ENCODE assay signal across 1 cellular context in the genomic region with DNA sequence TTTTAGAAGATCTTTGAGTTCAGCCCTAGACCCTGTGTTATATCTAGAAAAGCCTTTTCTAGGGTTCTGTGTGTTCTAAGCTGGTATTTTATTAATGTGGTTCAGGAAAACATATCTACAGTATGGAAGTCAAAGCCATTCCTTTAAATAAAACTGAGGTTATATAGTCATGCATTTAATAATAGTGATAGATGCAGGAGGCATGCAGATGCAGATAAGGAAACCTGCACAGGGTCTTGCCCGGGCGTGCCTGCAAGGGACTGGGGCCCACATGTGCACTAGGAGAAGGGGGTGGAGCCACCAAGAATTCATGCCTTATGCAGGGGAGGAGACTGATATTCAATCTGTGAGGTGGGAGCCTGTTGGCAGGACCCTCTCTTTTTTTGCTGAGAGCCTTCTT.
A peak's percentile ranks its signal among the peaks of the same experiment; 100 is the strongest.
TF ChIP-seq lines count a peak whose summit lies in the region.

No MANE protein-coding gene starts in this region.

TF ChIP-seq in HEK293, 187 proteins besides CTCF, POLR2A, EP300 and RAD21 (continued from another document):
- TF ChIP-seq, protein P1, sequence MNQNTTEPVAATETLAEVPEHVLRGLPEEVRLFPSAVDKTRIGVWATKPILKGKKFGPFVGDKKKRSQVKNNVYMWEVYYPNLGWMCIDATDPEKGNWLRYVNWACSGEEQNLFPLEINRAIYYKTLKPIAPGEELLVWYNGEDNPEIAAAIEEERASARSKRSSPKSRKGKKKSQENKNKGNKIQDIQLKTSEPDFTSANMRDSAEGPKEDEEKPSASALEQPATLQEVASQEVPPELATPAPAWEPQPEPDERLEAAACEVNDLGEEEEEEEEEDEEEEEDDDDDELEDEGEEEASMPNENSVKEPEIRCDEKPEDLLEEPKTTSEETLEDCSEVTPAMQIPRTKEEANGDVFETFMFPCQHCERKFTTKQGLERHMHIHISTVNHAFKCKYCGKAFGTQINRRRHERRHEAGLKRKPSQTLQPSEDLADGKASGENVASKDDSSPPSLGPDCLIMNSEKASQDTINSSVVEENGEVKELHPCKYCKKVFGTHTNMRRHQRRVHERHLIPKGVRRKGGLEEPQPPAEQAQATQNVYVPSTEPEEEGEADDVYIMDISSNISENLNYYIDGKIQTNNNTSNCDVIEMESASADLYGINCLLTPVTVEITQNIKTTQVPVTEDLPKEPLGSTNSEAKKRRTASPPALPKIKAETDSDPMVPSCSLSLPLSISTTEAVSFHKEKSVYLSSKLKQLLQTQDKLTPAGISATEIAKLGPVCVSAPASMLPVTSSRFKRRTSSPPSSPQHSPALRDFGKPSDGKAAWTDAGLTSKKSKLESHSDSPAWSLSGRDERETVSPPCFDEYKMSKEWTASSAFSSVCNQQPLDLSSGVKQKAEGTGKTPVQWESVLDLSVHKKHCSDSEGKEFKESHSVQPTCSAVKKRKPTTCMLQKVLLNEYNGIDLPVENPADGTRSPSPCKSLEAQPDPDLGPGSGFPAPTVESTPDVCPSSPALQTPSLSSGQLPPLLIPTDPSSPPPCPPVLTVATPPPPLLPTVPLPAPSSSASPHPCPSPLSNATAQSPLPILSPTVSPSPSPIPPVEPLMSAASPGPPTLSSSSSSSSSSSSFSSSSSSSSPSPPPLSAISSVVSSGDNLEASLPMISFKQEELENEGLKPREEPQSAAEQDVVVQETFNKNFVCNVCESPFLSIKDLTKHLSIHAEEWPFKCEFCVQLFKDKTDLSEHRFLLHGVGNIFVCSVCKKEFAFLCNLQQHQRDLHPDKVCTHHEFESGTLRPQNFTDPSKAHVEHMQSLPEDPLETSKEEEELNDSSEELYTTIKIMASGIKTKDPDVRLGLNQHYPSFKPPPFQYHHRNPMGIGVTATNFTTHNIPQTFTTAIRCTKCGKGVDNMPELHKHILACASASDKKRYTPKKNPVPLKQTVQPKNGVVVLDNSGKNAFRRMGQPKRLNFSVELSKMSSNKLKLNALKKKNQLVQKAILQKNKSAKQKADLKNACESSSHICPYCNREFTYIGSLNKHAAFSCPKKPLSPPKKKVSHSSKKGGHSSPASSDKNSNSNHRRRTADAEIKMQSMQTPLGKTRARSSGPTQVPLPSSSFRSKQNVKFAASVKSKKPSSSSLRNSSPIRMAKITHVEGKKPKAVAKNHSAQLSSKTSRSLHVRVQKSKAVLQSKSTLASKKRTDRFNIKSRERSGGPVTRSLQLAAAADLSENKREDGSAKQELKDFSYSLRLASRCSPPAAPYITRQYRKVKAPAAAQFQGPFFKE (tag by site-specific recombination; IDR thresholded peaks at IDR 0.05; ENCODE audit: borderline replicate concordance): no peak
- TF ChIP-seq, protein P2, sequence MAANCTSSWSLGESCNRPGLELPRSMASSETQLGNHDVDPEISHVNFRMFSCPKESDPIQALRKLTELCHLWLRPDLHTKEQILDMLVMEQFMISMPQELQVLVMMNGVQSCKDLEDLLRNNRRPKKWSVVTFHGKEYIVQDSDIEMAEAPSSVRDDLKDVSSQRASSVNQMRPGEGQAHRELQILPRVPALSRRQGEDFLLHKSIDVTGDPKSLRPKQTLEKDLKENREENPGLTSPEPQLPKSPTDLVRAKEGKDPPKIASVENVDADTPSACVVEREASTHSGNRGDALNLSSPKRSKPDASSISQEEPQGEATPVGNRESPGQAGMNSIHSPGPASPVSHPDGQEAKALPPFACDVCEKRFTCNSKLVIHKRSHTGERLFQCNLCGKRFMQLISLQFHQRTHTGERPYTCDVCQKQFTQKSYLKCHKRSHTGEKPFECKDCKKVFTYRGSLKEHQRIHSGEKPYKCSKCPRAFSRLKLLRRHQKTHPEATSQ (tag by site-specific recombination; IDR thresholded peaks at IDR 0.05): no peak
- no peak for TF ChIP-seq ZNF140 (tag by site-specific recombination; IDR thresholded peaks at IDR 0.05)
- no peak for TF ChIP-seq ZNF221 (tag by site-specific recombination; IDR thresholded peaks at IDR 0.05; ENCODE audit: borderline replicate concordance)
- TF ChIP-seq SP2 (tag by site-specific recombination; IDR thresholded peaks at IDR 0.05): no peak
- TF ChIP-seq ZNF600 (tag by site-specific recombination; IDR thresholded peaks at IDR 0.05): no peak
- TF ChIP-seq, protein P3, sequence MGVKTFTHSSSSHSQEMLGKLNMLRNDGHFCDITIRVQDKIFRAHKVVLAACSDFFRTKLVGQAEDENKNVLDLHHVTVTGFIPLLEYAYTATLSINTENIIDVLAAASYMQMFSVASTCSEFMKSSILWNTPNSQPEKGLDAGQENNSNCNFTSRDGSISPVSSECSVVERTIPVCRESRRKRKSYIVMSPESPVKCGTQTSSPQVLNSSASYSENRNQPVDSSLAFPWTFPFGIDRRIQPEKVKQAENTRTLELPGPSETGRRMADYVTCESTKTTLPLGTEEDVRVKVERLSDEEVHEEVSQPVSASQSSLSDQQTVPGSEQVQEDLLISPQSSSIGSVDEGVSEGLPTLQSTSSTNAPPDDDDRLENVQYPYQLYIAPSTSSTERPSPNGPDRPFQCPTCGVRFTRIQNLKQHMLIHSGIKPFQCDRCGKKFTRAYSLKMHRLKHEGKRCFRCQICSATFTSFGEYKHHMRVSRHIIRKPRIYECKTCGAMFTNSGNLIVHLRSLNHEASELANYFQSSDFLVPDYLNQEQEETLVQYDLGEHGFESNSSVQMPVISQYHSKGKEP (tag by site-specific recombination; IDR thresholded peaks at IDR 0.05): peak; percentile 99
- TF ChIP-seq, protein P4, sequence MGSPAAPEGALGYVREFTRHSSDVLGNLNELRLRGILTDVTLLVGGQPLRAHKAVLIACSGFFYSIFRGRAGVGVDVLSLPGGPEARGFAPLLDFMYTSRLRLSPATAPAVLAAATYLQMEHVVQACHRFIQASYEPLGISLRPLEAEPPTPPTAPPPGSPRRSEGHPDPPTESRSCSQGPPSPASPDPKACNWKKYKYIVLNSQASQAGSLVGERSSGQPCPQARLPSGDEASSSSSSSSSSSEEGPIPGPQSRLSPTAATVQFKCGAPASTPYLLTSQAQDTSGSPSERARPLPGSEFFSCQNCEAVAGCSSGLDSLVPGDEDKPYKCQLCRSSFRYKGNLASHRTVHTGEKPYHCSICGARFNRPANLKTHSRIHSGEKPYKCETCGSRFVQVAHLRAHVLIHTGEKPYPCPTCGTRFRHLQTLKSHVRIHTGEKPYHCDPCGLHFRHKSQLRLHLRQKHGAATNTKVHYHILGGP (tag by site-specific recombination; IDR thresholded peaks at IDR 0.05): no peak
- TF ChIP-seq ZNF664 (tag by site-specific recombination; IDR thresholded peaks at IDR 0.05): 0 out of 2 replicates have a peak, but pooled peaks have one; percentile 31
- no peak for TF ChIP-seq ZFP37 (tag by site-specific recombination; IDR thresholded peaks at IDR 0.05)
- TF ChIP-seq, protein P5, sequence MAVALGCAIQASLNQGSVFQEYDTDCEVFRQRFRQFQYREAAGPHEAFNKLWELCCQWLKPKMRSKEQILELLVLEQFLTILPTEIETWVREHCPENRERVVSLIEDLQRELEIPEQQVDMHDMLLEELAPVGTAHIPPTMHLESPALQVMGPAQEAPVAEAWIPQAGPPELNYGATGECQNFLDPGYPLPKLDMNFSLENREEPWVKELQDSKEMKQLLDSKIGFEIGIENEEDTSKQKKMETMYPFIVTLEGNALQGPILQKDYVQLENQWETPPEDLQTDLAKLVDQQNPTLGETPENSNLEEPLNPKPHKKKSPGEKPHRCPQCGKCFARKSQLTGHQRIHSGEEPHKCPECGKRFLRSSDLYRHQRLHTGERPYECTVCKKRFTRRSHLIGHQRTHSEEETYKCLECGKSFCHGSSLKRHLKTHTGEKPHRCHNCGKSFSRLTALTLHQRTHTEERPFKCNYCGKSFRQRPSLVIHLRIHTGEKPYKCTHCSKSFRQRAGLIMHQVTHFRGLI (tag by site-specific recombination; IDR thresholded peaks at IDR 0.05): no peak
- TF ChIP-seq, protein P6, sequence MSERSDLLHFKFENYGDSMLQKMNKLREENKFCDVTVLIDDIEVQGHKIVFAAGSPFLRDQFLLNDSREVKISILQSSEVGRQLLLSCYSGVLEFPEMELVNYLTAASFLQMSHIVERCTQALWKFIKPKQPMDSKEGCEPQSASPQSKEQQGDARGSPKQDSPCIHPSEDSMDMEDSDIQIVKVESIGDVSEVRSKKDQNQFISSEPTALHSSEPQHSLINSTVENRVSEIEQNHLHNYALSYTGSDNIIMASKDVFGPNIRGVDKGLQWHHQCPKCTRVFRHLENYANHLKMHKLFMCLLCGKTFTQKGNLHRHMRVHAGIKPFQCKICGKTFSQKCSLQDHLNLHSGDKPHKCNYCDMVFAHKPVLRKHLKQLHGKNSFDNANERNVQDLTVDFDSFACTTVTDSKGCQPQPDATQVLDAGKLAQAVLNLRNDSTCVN (tag by site-specific recombination; optimal IDR thresholded peaks at IDR 0.05): no peak
- TF ChIP-seq ZBTB7A (tag by site-specific recombination; IDR thresholded peaks at IDR 0.05; ENCODE audit: low read depth): no peak
- TF ChIP-seq ZNF596 (tag by site-specific recombination; IDR thresholded peaks at IDR 0.05): no peak
- TF ChIP-seq ZBTB48 (tag by site-specific recombination; IDR thresholded peaks at IDR 0.05): 0 out of 2 replicates have a peak, but pooled peaks have one; percentile 14
- no peak for TF ChIP-seq ZNF561 (tag by site-specific recombination; IDR thresholded peaks at IDR 0.05; ENCODE audit: borderline replicate concordance)
- no peak for TF ChIP-seq OSR2 (tag by site-specific recombination; IDR thresholded peaks at IDR 0.05)
- TF ChIP-seq HOXD13 (CRISPR knock-in tag; IDR thresholded peaks at IDR 0.05; ENCODE audit: borderline replicate concordance): no peak
- TF ChIP-seq ZNF266 (tag by site-specific recombination; IDR thresholded peaks at IDR 0.05; ENCODE audit: low read depth): no peak
- TF ChIP-seq SCRT1 (tag by site-specific recombination; IDR thresholded peaks at IDR 0.05; ENCODE audit: borderline replicate concordance): no peak
